Comparison of ENCODE assay signal across 8 cellular contexts in the genomic region with DNA sequence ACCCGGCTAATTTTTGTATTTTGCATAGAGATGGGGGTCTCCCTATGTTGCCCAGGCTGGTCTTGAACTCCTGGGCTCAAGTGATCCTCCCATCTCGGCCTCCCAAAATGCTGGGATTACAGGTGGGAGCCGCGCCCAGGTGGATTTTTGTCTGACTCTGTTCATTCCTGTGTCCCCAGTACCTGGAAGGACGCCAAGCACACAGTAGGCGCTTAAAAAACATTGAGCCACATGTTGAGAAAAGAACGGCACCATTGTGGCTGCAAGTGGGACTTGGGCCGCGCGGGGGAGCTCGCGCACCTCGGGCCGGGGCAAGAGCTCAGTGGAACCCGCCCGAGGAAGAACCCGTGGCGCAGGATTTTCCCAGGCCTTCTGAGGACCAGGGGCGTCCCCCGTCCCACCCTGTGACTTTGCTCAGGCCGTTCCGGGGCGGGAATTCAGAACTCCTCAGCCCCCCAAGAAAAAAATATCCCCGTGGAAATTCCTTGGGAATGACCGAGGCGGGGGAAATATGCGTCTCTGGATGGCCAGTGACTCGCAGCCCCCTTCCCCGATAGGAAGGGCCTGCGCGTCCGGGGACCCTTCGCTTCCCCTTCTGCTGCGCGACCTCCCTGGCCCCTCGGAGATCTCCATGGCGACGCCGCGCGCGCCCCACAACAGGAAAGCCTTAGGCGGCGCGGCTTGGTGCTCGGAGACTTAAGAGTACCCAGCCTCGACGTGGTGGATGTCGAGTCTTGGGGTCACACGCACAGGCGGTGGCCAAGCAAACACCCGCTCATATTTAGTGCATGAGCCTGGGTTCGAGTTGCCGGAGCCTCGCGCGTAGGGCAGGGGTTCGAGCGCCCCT. TPM values are rescaled to one million over a fixed set of nuclear protein-coding genes. Genes with fewer than 3 reads are reported as not detected.
DNase-seq lines count a peak whose midpoint lies in the region; ATAC-seq, FAIRE-seq and TF ChIP-seq lines count a peak whose summit lies in the region.

No MANE protein-coding gene starts in this region.

- peaks cover 17% of the 10 kb centered on the region for H3K36me3 Mint-ChIP-seq in activated T-helper 1 cell treated with anti-CD3 and anti-CD28 coated beads, Interleukin-12 subunit alpha, Interleukin-12 subunit beta, Interleukin-2, Interleukin-4 antibody, amounts not matched to agents 30 ng/mL and 10 ng/mL and 1 ng/mL, durations not matched to agents 14 hours and 24 hours and 36 hours (ENCODE audit: low read depth)
- peaks cover 0 to 2% (median 0%) of the 10 kb centered on the region in 3 donors for H3K36me3 Mint-ChIP-seq in naive thymus-derived CD8-positive, alpha-beta T cell
- peaks cover 59% of the 10 kb centered on the region for H3K36me3 Mint-ChIP-seq in stimulated activated effector memory CD8-positive, alpha-beta T cell treated with anti-CD3 and anti-CD28 coated beads, Interleukin-12 subunit alpha, Interleukin-12 subunit beta, amount 100 ng/mL, for 72 hours

- intact Hi-C loops in activated T-helper 1 cell treated with anti-CD3 and anti-CD28 coated beads, Interleukin-12 subunit alpha, Interleukin-12 subunit beta, Interleukin-2, Interleukin-4 antibody, amounts not matched to agents 30 ng/mL and 10 ng/mL and 1 ng/mL, durations not matched to agents 14 hours and 24 hours and 36 hours (cut with micrococcal nuclease), result loop anchor here (1.0 to 5.0 kb wide), 5 partner anchors 9 to 298 kb away; partner anchors contain the start of genes CDC37, CDKN2D, KRI1 and TYK2

- TF ChIP-seq CTCF in GM12864 (IDR thresholded peaks at IDR 0.05; ENCODE audit: low read depth, low read length, missing control alignments) (peak; percentile 88), fibroblast of mammary gland (conservative IDR thresholded peaks at IDR 0.05; ENCODE audit: control insufficient read depth, insufficient read depth, low read depth, low read length) (peak; percentile 80)

- no peak overlapping the region for H3K27ac ChIP-seq in HUES48 (ENCODE audit: low read depth, low read length)

- 0 out of 2 replicates have a peak, but pooled peaks cover 5% of the 10 kb centered on the region for H3K4me1 ChIP-seq in HUES48 (ENCODE audit: control insufficient read depth, insufficient read depth, low read length)

- H3K9ac ChIP-seq in HUES48 (ENCODE audit: low read depth, low read length), result no peak overlapping the region

- peak overlapping the region; percentile 94 for H3K4me3 Mint-ChIP-seq in activated T-helper 1 cell treated with anti-CD3 and anti-CD28 coated beads, Interleukin-12 subunit alpha, Interleukin-12 subunit beta, Interleukin-2, Interleukin-4 antibody, amounts not matched to agents 30 ng/mL and 10 ng/mL and 1 ng/mL, durations not matched to agents 14 hours and 24 hours and 36 hours
- peak overlapping the region; percentile 76 to 88 (median 84) for H3K4me3 Mint-ChIP-seq in naive thymus-derived CD8-positive, alpha-beta T cell
- peak overlapping the region; percentile 88 for H3K4me3 Mint-ChIP-seq in stimulated activated effector memory CD8-positive, alpha-beta T cell treated with anti-CD3 and anti-CD28 coated beads, Interleukin-12 subunit alpha, Interleukin-12 subunit beta, amount 100 ng/mL, for 72 hours

- H3K4me3 ChIP-seq in GM12864 (ENCODE audit: low read depth, low read length) (peak overlapping the region; percentile 78), HUES48 (ENCODE audit: low read depth, low read length) (peak overlapping the region; percentile 59), fibroblast of mammary gland (ENCODE audit: control insufficient read depth, low read depth, low read length) (peak overlapping the region; percentile 24)

- DNase-seq in GM12864 (ENCODE audit: low read depth), result no peak
- DNase-seq in RCC 7860 (ENCODE audit: low spot score), result peak; percentile 58
- peak; percentile 84 for DNase-seq in activated T-helper 1 cell treated with anti-CD3 and anti-CD28 coated beads, Interleukin-12 subunit alpha, Interleukin-12 subunit beta, Interleukin-2, Interleukin-4 antibody, amounts not matched to agents 30 ng/mL and 10 ng/mL and 1 ng/mL, durations not matched to agents 14 hours and 24 hours and 36 hours (ENCODE audit: low spot score)
- DNase-seq in fibroblast of mammary gland (ENCODE audit: low read depth), result peak; percentile 64
- DNase-seq in naive thymus-derived CD8-positive, alpha-beta T cell, result peak; percentile 73 to 91 (median 85)
- DNase-seq in stimulated activated effector memory CD8-positive, alpha-beta T cell treated with anti-CD3 and anti-CD28 coated beads, Interleukin-12 subunit alpha, Interleukin-12 subunit beta, amount 100 ng/mL, for 72 hours (ENCODE audit: low spot score in 2 of 2), result peak; percentile 96 to 97
- DNase-seq in NCI-H1048 (lab: John Stamatoyannopoulos, UW), result no peak

- POLR2A ChIA-PET in naive thymus-derived CD8-positive, alpha-beta T cell (lab: Charles Lee), result interaction anchor here (0.6 to 3.8 kb wide), 11 partner anchors 10 to 134 kb away, joined by 3 to 52 read pairs (median 6); partner anchors contain the start of genes CDC37, ICAM5, RAVER1 and TYK2

- H3K27me3 Mint-ChIP-seq in activated T-helper 1 cell treated with anti-CD3 and anti-CD28 coated beads, Interleukin-12 subunit alpha, Interleukin-12 subunit beta, Interleukin-2, Interleukin-4 antibody, amounts not matched to agents 30 ng/mL and 10 ng/mL and 1 ng/mL, durations not matched to agents 14 hours and 24 hours and 36 hours (ENCODE audit: insufficient read depth), result no peaks in the 10 kb centered on the region
- no peaks in the 10 kb centered on the region for H3K27me3 Mint-ChIP-seq in naive thymus-derived CD8-positive, alpha-beta T cell

- H3K27ac Mint-ChIP-seq in activated T-helper 1 cell treated with anti-CD3 and anti-CD28 coated beads, Interleukin-12 subunit alpha, Interleukin-12 subunit beta, Interleukin-2, Interleukin-4 antibody, amounts not matched to agents 30 ng/mL and 10 ng/mL and 1 ng/mL, durations not matched to agents 14 hours and 24 hours and 36 hours, result peak overlapping the region; percentile 94
- H3K27ac Mint-ChIP-seq in naive thymus-derived CD8-positive, alpha-beta T cell, result peak overlapping the region; percentile 72 to 92 (median 88)
- peak overlapping the region; percentile 97 for H3K27ac Mint-ChIP-seq in stimulated activated effector memory CD8-positive, alpha-beta T cell treated with anti-CD3 and anti-CD28 coated beads, Interleukin-12 subunit alpha, Interleukin-12 subunit beta, amount 100 ng/mL, for 72 hours

- no peaks in the 10 kb centered on the region for H3K36me3 ChIP-seq in HUES48 (ENCODE audit: control insufficient read depth, insufficient read depth, low read length)

- H3K9me3 ChIP-seq in HUES48 (ENCODE audit: control insufficient read depth, insufficient read depth, low read length), result no peaks in the 10 kb centered on the region

- no peaks in the 10 kb centered on the region for H3K9me3 Mint-ChIP-seq in activated T-helper 1 cell treated with anti-CD3 and anti-CD28 coated beads, Interleukin-12 subunit alpha, Interleukin-12 subunit beta, Interleukin-2, Interleukin-4 antibody, amounts not matched to agents 30 ng/mL and 10 ng/mL and 1 ng/mL, durations not matched to agents 14 hours and 24 hours and 36 hours
- no peaks in the 10 kb centered on the region for H3K9me3 Mint-ChIP-seq in naive thymus-derived CD8-positive, alpha-beta T cell
- H3K9me3 Mint-ChIP-seq in stimulated activated effector memory CD8-positive, alpha-beta T cell treated with anti-CD3 and anti-CD28 coated beads, Interleukin-12 subunit alpha, Interleukin-12 subunit beta, amount 100 ng/mL, for 72 hours, result no peaks in the 10 kb centered on the region

- peaks cover 28% of the 10 kb centered on the region for H3K4me1 Mint-ChIP-seq in activated T-helper 1 cell treated with anti-CD3 and anti-CD28 coated beads, Interleukin-12 subunit alpha, Interleukin-12 subunit beta, Interleukin-2, Interleukin-4 antibody, amounts not matched to agents 30 ng/mL and 10 ng/mL and 1 ng/mL, durations not matched to agents 14 hours and 24 hours and 36 hours (ENCODE audit: low read depth)
- H3K4me1 Mint-ChIP-seq in naive thymus-derived CD8-positive, alpha-beta T cell, result peaks cover 4 to 30% (median 25%) of the 10 kb centered on the region in 4 donors
- H3K4me1 Mint-ChIP-seq in stimulated activated effector memory CD8-positive, alpha-beta T cell treated with anti-CD3 and anti-CD28 coated beads, Interleukin-12 subunit alpha, Interleukin-12 subunit beta, amount 100 ng/mL, for 72 hours, result peaks cover 33% of the 10 kb centered on the region

- H3K27me3 ChIP-seq in HUES48 (ENCODE audit: control insufficient read depth, insufficient read depth, low read length), result peaks cover 28% of the 10 kb centered on the region

- peak; percentile 75 to 76 for ATAC-seq in naive thymus-derived CD8-positive, alpha-beta T cell
- peak; percentile 78 for ATAC-seq in stimulated activated effector memory CD8-positive, alpha-beta T cell treated with anti-CD3 and anti-CD28 coated beads, Interleukin-12 subunit alpha, Interleukin-12 subunit beta, amount 100 ng/mL, for 72 hours

- FAIRE-seq in RCC 7860 (lab: Jason Lieb, UNC), result no peak

RNA-seq across cellular contexts. Expression of gene ICAM1, which starts 1.4 kb away (rescaled TPM):
- total RNA-seq in activated T-helper 1 cell treated with anti-CD3 and anti-CD28 coated beads, Interleukin-12 subunit alpha, Interleukin-12 subunit beta, Interleukin-2, Interleukin-4 antibody, amounts not matched to agents 30 ng/mL and 10 ng/mL and 1 ng/mL, durations not matched to agents 14 hours and 24 hours and 36 hours, result 90.8 and 92.2 TPM in 2 replicates
- 1 to 10 TPM; 1.9 to 2.0 TPM for total RNA-seq in naive thymus-derived CD8-positive, alpha-beta T cell
- 1 to 10 TPM; 1.2 to 3.9 (median 2.8) TPM for polyA plus RNA-seq in naive thymus-derived CD8-positive, alpha-beta T cell

RNA-seq across cellular contexts. Expression of gene ICAM4, which starts 17.2 kb away (rescaled TPM):
- total RNA-seq in activated T-helper 1 cell treated with anti-CD3 and anti-CD28 coated beads, Interleukin-12 subunit alpha, Interleukin-12 subunit beta, Interleukin-2, Interleukin-4 antibody, amounts not matched to agents 30 ng/mL and 10 ng/mL and 1 ng/mL, durations not matched to agents 14 hours and 24 hours and 36 hours, result 0.59 and 1.0 TPM in 2 replicates
- under 1 TPM in 1 of 2 experiments, not detected in 1; 0.57 TPM for total RNA-seq in naive thymus-derived CD8-positive, alpha-beta T cell
- polyA plus RNA-seq in naive thymus-derived CD8-positive, alpha-beta T cell, result under 1 TPM in 2 of 3 donors, not detected in 1; 0.22 to 0.42 TPM

RNA-seq across cellular contexts. Expression of gene MRPL4, which starts 17.5 kb away (rescaled TPM):
- 163 and 168 TPM in 2 replicates for total RNA-seq in activated T-helper 1 cell treated with anti-CD3 and anti-CD28 coated beads, Interleukin-12 subunit alpha, Interleukin-12 subunit beta, Interleukin-2, Interleukin-4 antibody, amounts not matched to agents 30 ng/mL and 10 ng/mL and 1 ng/mL, durations not matched to agents 14 hours and 24 hours and 36 hours
- 10 to 100 TPM; 47.9 to 50.8 TPM for total RNA-seq in naive thymus-derived CD8-positive, alpha-beta T cell
- 10 to 100 TPM; 25.3 to 50.6 (median 31.3) TPM for polyA plus RNA-seq in naive thymus-derived CD8-positive, alpha-beta T cell

RNA-seq across cellular contexts. Expression of gene ICAM5, which starts 20.2 kb away (rescaled TPM):
- 1.9 TPM in 2 replicates for total RNA-seq in activated T-helper 1 cell treated with anti-CD3 and anti-CD28 coated beads, Interleukin-12 subunit alpha, Interleukin-12 subunit beta, Interleukin-2, Interleukin-4 antibody, amounts not matched to agents 30 ng/mL and 10 ng/mL and 1 ng/mL, durations not matched to agents 14 hours and 24 hours and 36 hours
- not detected for total RNA-seq in naive thymus-derived CD8-positive, alpha-beta T cell
- not detected for polyA plus RNA-seq in naive thymus-derived CD8-positive, alpha-beta T cell

RNA-seq across cellular contexts. Expression of gene S1PR2, which starts 38.4 kb away (rescaled TPM):
- total RNA-seq in activated T-helper 1 cell treated with anti-CD3 and anti-CD28 coated beads, Interleukin-12 subunit alpha, Interleukin-12 subunit beta, Interleukin-2, Interleukin-4 antibody, amounts not matched to agents 30 ng/mL and 10 ng/mL and 1 ng/mL, durations not matched to agents 14 hours and 24 hours and 36 hours, result 15.4 and 16.0 TPM in 2 replicates
- 1 to 10 TPM; 3.0 TPM for total RNA-seq in naive thymus-derived CD8-positive, alpha-beta T cell
- polyA plus RNA-seq in naive thymus-derived CD8-positive, alpha-beta T cell, result under 1 TPM; 0.18 to 0.60 (median 0.48) TPM

Comparison
In these comparisons a context has a peak if more than half of its experiments do, and no peak if none do; other contexts are left out.
1. DNase-seq: peak in RCC 7860 (single experiment), activated T-helper 1 cell treated with anti-CD3 and anti-CD28 coated beads, Interleukin-12 subunit alpha, Interleukin-12 subunit beta, Interleukin-2, Interleukin-4 antibody, amounts not matched to agents 30 ng/mL and 10 ng/mL and 1 ng/mL, durations not matched to agents 14 hours and 24 hours and 36 hours (single experiment), fibroblast of mammary gland (single experiment), naive thymus-derived CD8-positive, alpha-beta T cell (10 of 10) and stimulated activated effector memory CD8-positive, alpha-beta T cell treated with anti-CD3 and anti-CD28 coated beads, Interleukin-12 subunit alpha, Interleukin-12 subunit beta, amount 100 ng/mL, for 72 hours (2 of 2); none in GM12864 (single experiment) and NCI-H1048 (single experiment).
2. H3K4me3 ChIP-seq: peak in every context shown above with its lines; median percentile 78 in GM12864; 59 in HUES48; 24 in fibroblast of mammary gland.
3. RNA of gene ICAM1, which starts 1.4 kb away (total RNA-seq): 90.8 to 92.2 TPM in activated T-helper 1 cell treated with anti-CD3 and anti-CD28 coated beads, Interleukin-12 subunit alpha, Interleukin-12 subunit beta, Interleukin-2, Interleukin-4 antibody, amounts not matched to agents 30 ng/mL and 10 ng/mL and 1 ng/mL, durations not matched to agents 14 hours and 24 hours and 36 hours; 1.9 to 2.0 TPM in naive thymus-derived CD8-positive, alpha-beta T cell; every median in the first group is over 10 times any median in the second.
4. Peak in every context shown above with its lines, with median percentiles within 50 percentile points of each other: H3K27ac Mint-ChIP-seq and H3K4me3 Mint-ChIP-seq.